In genomic region chr4:92445127-92445526, GRCh38 we compare ENCODE assay signal across 27 cellular contexts.
"Had no signal": no experiment of that assay in that cellular context is flagged by ENCODE, and none has a peak within 500 bp of the region (broad histone marks: within the 10 kb centered on the region; RNA-seq: fewer than 3 reads in every experiment).

No MANE protein-coding gene starts in this region.

- H3K36me3 ChIP-seq: adrenal gland, MG63, Peyer's patch, SJCRH30 had no signal

- ATAC-seq: activated CD4-positive, alpha-beta T cell treated with anti-CD3 and anti-CD28 coated beads for 36 hours; activated T-cell treated with anti-CD3 and anti-CD28 coated beads, Interleukin-2, amount 50 U/mL, for 72 hours had no signal

- H3K9me3 ChIP-seq: adrenal gland, MG63, Peyer's patch, SJCRH30, SK-N-SH had no signal

- H3K9ac ChIP-seq: SK-N-SH had no signal

- DNase-seq: activated CD4-positive, alpha-beta memory T cell treated with anti-CD3 and anti-CD28 coated beads, Interleukin-2, amount 10 ng/mL, durations not matched to agents 7 days and 5 days; activated CD4-positive, alpha-beta T cell treated with anti-CD3 and anti-CD28 coated beads for 36 hours; activated CD4-positive, alpha-beta T cell treated with anti-CD3 and anti-CD28 coated beads, Interleukin-2, amount 50 U/mL, for 1 hour; activated gamma-delta T cell treated with Interleukin-2 at 50 U/mL for 16 hours; activated naive CD4-positive, alpha-beta T cell treated with anti-CD3 and anti-CD28 coated beads, Interleukin-2, amount 50 U/mL, for 16 hours; activated naive CD8-positive, alpha-beta T cell treated with anti-CD3 and anti-CD28 coated beads, Interleukin-2, amount 10 ng/mL, durations not matched to agents 7 days and 5 days; activated T-cell treated with anti-CD3 and anti-CD28 coated beads, Interleukin-2, amount 50 U/mL, for 72 hours; adrenal gland; anterior cingulate cortex; cerebellar nuclear complex; MG63; MV-4-11; NCI-H1092 treated with DMSO at 0.1 percent for 48 hours; NCI-H1417 treated with DMSO at 0.1 percent for 48 hours; NCI-H1694; NCI-H2029; NCI-H510A treated with DMSO at 0.1 percent for 48 hours; NCI-H69; NK-92 treated with Interleukin-12 subunit alpha and Interleukin-12 subunit beta, amount 100 ng/mL, for 24 hours; OCI-M1; Peyer's patch; Right ventricle myocardium superior; SJCRH30; SK-N-SH; T-helper 1 cell had no signal

- H3K27ac ChIP-seq: adrenal gland, Peyer's patch, RWPE1, SJCRH30, VCaP had no signal

- H3K4me1 ChIP-seq: adrenal gland, Peyer's patch, SJCRH30 had no signal

- H3K27me3 ChIP-seq: adrenal gland, MG63, Peyer's patch, SJCRH30 had no signal

- H3K4me3 ChIP-seq: adrenal gland, MG63, Peyer's patch, SJCRH30 had no signal
